Comparison of ENCODE assay signal across 8 cellular contexts in genomic region chr11:65420506-65421203, GRCh38. TPM values are rescaled to one million over a fixed set of nuclear protein-coding genes. Genes with fewer than 3 reads are reported as not detected.
DNase-seq lines count a peak whose midpoint lies in the region; ATAC-seq and TF ChIP-seq lines count a peak whose summit lies in the region.

No MANE protein-coding gene starts in this region.

- peak overlapping the region; percentile 99 for H3K27ac Mint-ChIP-seq in activated naive CD4-positive, alpha-beta T cell treated with anti-CD3 and anti-CD28 coated beads for 36 hours
- peak overlapping the region; percentile 100 for H3K27ac Mint-ChIP-seq in memory B cell

- 37 to 43% methylated on average over 6 of the region's 6 CpGs for WGBS in upper lobe of left lung, 2 donors

- H3K4me3 Mint-ChIP-seq in activated naive CD4-positive, alpha-beta T cell treated with anti-CD3 and anti-CD28 coated beads for 36 hours: peak overlapping the region; percentile 100
- peak overlapping the region; percentile 90 for H3K4me3 Mint-ChIP-seq in memory B cell

- peaks cover 39 to 60% (median 46%) of the 10 kb centered on the region in 4 donors for H3K4me1 ChIP-seq in upper lobe of left lung

- peaks cover 51% of the 10 kb centered on the region for H3K36me3 Mint-ChIP-seq in activated naive CD4-positive, alpha-beta T cell treated with anti-CD3 and anti-CD28 coated beads for 36 hours (ENCODE audit: low read depth)
- H3K36me3 Mint-ChIP-seq in memory B cell: peaks cover 12% of the 10 kb centered on the region

- peaks cover 14% of the 10 kb centered on the region for H3K27me3 Mint-ChIP-seq in activated naive CD4-positive, alpha-beta T cell treated with anti-CD3 and anti-CD28 coated beads for 36 hours (ENCODE audit: low read depth)
- H3K27me3 Mint-ChIP-seq in memory B cell: no peaks in the 10 kb centered on the region

- CTCF ChIA-PET in activated naive CD4-positive, alpha-beta T cell treated with anti-CD3 and anti-CD28 coated beads for 36 hours (lab: Charles Lee): interaction anchor here (0.6 to 16.8 kb wide), 7 partner anchors 10 to 84 kb away, joined by 3 to 359 read pairs (median 5); partner anchors contain the start of gene MALAT1

- no peak for TF ChIP-seq EP300 in upper lobe of left lung (IDR thresholded peaks at IDR 0.05)

- ATAC-seq in memory B cell (ENCODE audit: low read depth): no peak
- ATAC-seq in upper lobe of left lung (ENCODE audit: low FRiP score in 2 of 2): no peak
- no peak for ATAC-seq in HG02610 (IDR thresholded peaks at IDR 0.05; ENCODE audit: unreplicated experiment)

- no peaks in the 10 kb centered on the region for H3K9me3 ChIP-seq in upper lobe of left lung

- H3K4me1 Mint-ChIP-seq in activated naive CD4-positive, alpha-beta T cell treated with anti-CD3 and anti-CD28 coated beads for 36 hours (ENCODE audit: low read depth): peaks cover 41% of the 10 kb centered on the region
- peaks cover 63% of the 10 kb centered on the region for H3K4me1 Mint-ChIP-seq in memory B cell

- TF ChIP-seq CTCF in astrocyte of the cerebellum (IDR thresholded peaks at IDR 0.05; ENCODE audit: low read depth, low read length, missing control alignments): no peak
- TF ChIP-seq CTCF in upper lobe of left lung (IDR thresholded peaks at IDR 0.05): no peak

- peaks cover 0 to 20% (median 3%) of the 10 kb centered on the region in 4 donors for H3K36me3 ChIP-seq in upper lobe of left lung

- H3K27me3 ChIP-seq in upper lobe of left lung: no peaks in the 10 kb centered on the region

- TF ChIP-seq POLR2A in upper lobe of left lung (IDR thresholded peaks at IDR 0.05): no peak

- no peak for DNase-seq in activated naive CD4-positive, alpha-beta T cell treated with anti-CD3 and anti-CD28 coated beads for 36 hours
- DNase-seq in activated naive CD4-positive, alpha-beta T cell treated with anti-CD3 and anti-CD28 coated beads, Interleukin-2, amount 50 U/mL, for 16 hours: no peak
- DNase-seq in astrocyte of the cerebellum (ENCODE audit: low read depth) (no peak), memory B cell (ENCODE audit: low spot score in 2 of 2) (no peak), upper lobe of left lung (no peak), inferior parietal cortex (ENCODE audit: extremely low spot score) (no peak), EL (no peak)

- peak overlapping the region; percentile 97 to 100 (median 100) for H3K27ac ChIP-seq in upper lobe of left lung

- in situ Hi-C loops in astrocyte of the cerebellum (cut with HindIII; ENCODE audit: low sequenced_read_pairs): loop anchor here (5.0 kb wide), 1 partner anchor 77 kb away; the partner anchor contains the start of gene MALAT1

- no peaks in the 10 kb centered on the region for H3K9me3 Mint-ChIP-seq in activated naive CD4-positive, alpha-beta T cell treated with anti-CD3 and anti-CD28 coated beads for 36 hours
- H3K9me3 Mint-ChIP-seq in memory B cell: no peaks in the 10 kb centered on the region

- intact Hi-C loops in activated naive CD4-positive, alpha-beta T cell treated with anti-CD3 and anti-CD28 coated beads for 36 hours (cut with micrococcal nuclease): loop anchor here (5.0 kb wide), 1 partner anchor 1197 kb away; the partner anchor contains the start of gene RBM14

- H3K4me3 ChIP-seq in astrocyte of the cerebellum (ENCODE audit: low read depth, low read length) (peak overlapping the region; percentile 96), upper lobe of left lung (peak overlapping the region in 3 of 4 donors; percentile 66 to 79 (median 69))

RNA-seq across cellular contexts. Expression of gene NEAT1, which starts 1.9 kb away (rescaled TPM):
- total RNA-seq in activated naive CD4-positive, alpha-beta T cell treated with anti-CD3 and anti-CD28 coated beads for 36 hours: 100 to 1,000 TPM; 693 to 750 TPM
- total RNA-seq in upper lobe of left lung: 1,000 to 10,000 TPM in 3 of 6 donors, 100 to 1,000 TPM in 3; 245 to 3,084 (median 1,019) TPM

RNA-seq across cellular contexts. Expression of gene FRMD8, which starts 34.2 kb away (rescaled TPM):
- total RNA-seq in activated naive CD4-positive, alpha-beta T cell treated with anti-CD3 and anti-CD28 coated beads for 36 hours: 10 to 100 TPM; 38.2 to 40.0 TPM
- total RNA-seq in upper lobe of left lung: 10 to 100 TPM; 31.4 to 77.5 (median 45.8) TPM

RNA-seq across cellular contexts. Expression of gene SLC25A45, which starts 38.2 kb away (rescaled TPM):
- total RNA-seq in activated naive CD4-positive, alpha-beta T cell treated with anti-CD3 and anti-CD28 coated beads for 36 hours: 10 to 100 TPM; 10.4 to 12.1 TPM
- total RNA-seq in upper lobe of left lung: 10 to 100 TPM in 4 of 6 donors, 1 to 10 TPM in 2; 5.5 to 40.8 (median 19.4) TPM
